3 cellular contexts compared by ENCODE assay signal in the genomic region with DNA sequence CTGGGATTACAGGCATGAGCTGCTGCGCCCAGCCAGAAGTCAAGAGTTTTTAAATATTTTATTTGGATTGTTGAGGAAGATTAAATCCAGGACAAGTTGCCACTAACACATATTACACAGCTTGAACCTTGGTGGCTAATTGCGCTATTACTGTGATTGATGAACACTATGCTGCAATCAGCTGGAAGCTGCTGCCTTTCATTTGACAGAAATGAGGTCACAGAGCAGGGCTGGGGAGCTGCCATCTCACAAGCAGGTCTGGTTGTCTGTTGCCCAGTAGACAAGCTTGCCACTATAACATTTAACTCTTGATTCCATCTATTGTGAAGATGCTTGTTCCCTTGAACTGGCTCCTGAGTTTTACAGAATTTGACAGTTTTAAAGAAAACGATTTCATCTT.
TF ChIP-seq lines count a peak whose summit lies in the region.

No MANE protein-coding gene starts in this region.

TF ChIP-seq in SK-N-SH, 30 proteins besides CTCF, POLR2A, EP300 and RAD21 (continued from another document):
- TF ChIP-seq, protein P1, sequence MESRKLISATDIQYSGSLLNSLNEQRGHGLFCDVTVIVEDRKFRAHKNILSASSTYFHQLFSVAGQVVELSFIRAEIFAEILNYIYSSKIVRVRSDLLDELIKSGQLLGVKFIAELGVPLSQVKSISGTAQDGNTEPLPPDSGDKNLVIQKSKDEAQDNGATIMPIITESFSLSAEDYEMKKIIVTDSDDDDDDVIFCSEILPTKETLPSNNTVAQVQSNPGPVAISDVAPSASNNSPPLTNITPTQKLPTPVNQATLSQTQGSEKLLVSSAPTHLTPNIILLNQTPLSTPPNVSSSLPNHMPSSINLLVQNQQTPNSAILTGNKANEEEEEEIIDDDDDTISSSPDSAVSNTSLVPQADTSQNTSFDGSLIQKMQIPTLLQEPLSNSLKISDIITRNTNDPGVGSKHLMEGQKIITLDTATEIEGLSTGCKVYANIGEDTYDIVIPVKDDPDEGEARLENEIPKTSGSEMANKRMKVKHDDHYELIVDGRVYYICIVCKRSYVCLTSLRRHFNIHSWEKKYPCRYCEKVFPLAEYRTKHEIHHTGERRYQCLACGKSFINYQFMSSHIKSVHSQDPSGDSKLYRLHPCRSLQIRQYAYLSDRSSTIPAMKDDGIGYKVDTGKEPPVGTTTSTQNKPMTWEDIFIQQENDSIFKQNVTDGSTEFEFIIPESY (IDR thresholded peaks at IDR 0.05; ENCODE audit: borderline replicate concordance, low read depth) = no peak
- TF ChIP-seq TAF1 (IDR thresholded peaks at IDR 0.05; ENCODE audit: borderline replicate concordance, low read depth, low read length) (no peak), CHD2 (IDR thresholded peaks at IDR 0.05; ENCODE audit: low read length, partially characterized antibody) (no peak), SMC3 (IDR thresholded peaks at IDR 0.05; ENCODE audit: low read depth, low read length) (no peak), FOSL2 (IDR thresholded peaks at IDR 0.05; ENCODE audit: borderline replicate concordance, low read depth) (no peak), GATA2 (CRISPR knock-in tag; IDR thresholded peaks at IDR 0.05) (no peak), EZH2phosphoT487 (IDR thresholded peaks at IDR 0.05; ENCODE audit: borderline replicate concordance, low read depth) (no peak)
- TF ChIP-seq, protein P2, sequence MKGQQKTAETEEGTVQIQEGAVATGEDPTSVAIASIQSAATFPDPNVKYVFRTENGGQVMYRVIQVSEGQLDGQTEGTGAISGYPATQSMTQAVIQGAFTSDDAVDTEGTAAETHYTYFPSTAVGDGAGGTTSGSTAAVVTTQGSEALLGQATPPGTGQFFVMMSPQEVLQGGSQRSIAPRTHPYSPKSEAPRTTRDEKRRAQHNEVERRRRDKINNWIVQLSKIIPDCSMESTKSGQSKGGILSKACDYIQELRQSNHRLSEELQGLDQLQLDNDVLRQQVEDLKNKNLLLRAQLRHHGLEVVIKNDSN (IDR thresholded peaks at IDR 0.05; ENCODE audit: borderline replicate concordance, low read depth) = no peak
- TF ChIP-seq, protein P3, sequence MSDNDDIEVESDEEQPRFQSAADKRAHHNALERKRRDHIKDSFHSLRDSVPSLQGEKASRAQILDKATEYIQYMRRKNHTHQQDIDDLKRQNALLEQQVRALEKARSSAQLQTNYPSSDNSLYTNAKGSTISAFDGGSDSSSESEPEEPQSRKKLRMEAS (IDR thresholded peaks at IDR 0.05; ENCODE audit: low read depth) = no peak
- TF ChIP-seq, protein P4, sequence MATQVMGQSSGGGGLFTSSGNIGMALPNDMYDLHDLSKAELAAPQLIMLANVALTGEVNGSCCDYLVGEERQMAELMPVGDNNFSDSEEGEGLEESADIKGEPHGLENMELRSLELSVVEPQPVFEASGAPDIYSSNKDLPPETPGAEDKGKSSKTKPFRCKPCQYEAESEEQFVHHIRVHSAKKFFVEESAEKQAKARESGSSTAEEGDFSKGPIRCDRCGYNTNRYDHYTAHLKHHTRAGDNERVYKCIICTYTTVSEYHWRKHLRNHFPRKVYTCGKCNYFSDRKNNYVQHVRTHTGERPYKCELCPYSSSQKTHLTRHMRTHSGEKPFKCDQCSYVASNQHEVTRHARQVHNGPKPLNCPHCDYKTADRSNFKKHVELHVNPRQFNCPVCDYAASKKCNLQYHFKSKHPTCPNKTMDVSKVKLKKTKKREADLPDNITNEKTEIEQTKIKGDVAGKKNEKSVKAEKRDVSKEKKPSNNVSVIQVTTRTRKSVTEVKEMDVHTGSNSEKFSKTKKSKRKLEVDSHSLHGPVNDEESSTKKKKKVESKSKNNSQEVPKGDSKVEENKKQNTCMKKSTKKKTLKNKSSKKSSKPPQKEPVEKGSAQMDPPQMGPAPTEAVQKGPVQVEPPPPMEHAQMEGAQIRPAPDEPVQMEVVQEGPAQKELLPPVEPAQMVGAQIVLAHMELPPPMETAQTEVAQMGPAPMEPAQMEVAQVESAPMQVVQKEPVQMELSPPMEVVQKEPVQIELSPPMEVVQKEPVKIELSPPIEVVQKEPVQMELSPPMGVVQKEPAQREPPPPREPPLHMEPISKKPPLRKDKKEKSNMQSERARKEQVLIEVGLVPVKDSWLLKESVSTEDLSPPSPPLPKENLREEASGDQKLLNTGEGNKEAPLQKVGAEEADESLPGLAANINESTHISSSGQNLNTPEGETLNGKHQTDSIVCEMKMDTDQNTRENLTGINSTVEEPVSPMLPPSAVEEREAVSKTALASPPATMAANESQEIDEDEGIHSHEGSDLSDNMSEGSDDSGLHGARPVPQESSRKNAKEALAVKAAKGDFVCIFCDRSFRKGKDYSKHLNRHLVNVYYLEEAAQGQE (IDR thresholded peaks at IDR 0.05; ENCODE audit: low read depth, low read length) = no peak

TF ChIP-seq in SK-N-SH treated with all-trans-retinoic acid at 6 μM for 48 hours, 23 proteins besides CTCF, POLR2A, EP300 and RAD21 (continued from another document):
- TF ChIP-seq, protein P5, sequence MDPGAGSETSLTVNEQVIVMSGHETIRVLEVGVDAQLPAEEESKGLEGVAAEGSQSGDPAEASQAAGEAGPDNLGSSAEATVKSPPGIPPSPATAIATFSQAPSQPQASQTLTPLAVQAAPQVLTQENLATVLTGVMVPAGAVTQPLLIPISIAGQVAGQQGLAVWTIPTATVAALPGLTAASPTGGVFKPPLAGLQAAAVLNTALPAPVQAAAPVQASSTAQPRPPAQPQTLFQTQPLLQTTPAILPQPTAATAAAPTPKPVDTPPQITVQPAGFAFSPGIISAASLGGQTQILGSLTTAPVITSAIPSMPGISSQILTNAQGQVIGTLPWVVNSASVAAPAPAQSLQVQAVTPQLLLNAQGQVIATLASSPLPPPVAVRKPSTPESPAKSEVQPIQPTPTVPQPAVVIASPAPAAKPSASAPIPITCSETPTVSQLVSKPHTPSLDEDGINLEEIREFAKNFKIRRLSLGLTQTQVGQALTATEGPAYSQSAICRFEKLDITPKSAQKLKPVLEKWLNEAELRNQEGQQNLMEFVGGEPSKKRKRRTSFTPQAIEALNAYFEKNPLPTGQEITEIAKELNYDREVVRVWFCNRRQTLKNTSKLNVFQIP (CRISPR knock-in tag; IDR thresholded peaks at IDR 0.05; ENCODE audit: borderline replicate concordance, low read depth) = no peak
- TF ChIP-seq ZFP30 (CRISPR knock-in tag; IDR thresholded peaks at IDR 0.05) (no peak), ZNF70 (CRISPR knock-in tag; IDR thresholded peaks at IDR 0.05) (no peak), TCF4 (CRISPR knock-in tag; IDR thresholded peaks at IDR 0.05; ENCODE audit: borderline replicate concordance) (no peak), ISL1 (CRISPR knock-in tag; IDR thresholded peaks at IDR 0.05) (no peak), TOX (CRISPR knock-in tag; IDR thresholded peaks at IDR 0.05; ENCODE audit: borderline replicate concordance) (no peak), ZC3H10 (CRISPR knock-in tag; IDR thresholded peaks at IDR 0.05) (no peak), ZFP3 (CRISPR knock-in tag; IDR thresholded peaks at IDR 0.05) (no peak), GLIS3 (CRISPR knock-in tag; IDR thresholded peaks at IDR 0.05) (no peak), BACH2 (CRISPR knock-in tag; IDR thresholded peaks at IDR 0.05; ENCODE audit: borderline replicate concordance) (no peak)
- TF ChIP-seq, protein P6, sequence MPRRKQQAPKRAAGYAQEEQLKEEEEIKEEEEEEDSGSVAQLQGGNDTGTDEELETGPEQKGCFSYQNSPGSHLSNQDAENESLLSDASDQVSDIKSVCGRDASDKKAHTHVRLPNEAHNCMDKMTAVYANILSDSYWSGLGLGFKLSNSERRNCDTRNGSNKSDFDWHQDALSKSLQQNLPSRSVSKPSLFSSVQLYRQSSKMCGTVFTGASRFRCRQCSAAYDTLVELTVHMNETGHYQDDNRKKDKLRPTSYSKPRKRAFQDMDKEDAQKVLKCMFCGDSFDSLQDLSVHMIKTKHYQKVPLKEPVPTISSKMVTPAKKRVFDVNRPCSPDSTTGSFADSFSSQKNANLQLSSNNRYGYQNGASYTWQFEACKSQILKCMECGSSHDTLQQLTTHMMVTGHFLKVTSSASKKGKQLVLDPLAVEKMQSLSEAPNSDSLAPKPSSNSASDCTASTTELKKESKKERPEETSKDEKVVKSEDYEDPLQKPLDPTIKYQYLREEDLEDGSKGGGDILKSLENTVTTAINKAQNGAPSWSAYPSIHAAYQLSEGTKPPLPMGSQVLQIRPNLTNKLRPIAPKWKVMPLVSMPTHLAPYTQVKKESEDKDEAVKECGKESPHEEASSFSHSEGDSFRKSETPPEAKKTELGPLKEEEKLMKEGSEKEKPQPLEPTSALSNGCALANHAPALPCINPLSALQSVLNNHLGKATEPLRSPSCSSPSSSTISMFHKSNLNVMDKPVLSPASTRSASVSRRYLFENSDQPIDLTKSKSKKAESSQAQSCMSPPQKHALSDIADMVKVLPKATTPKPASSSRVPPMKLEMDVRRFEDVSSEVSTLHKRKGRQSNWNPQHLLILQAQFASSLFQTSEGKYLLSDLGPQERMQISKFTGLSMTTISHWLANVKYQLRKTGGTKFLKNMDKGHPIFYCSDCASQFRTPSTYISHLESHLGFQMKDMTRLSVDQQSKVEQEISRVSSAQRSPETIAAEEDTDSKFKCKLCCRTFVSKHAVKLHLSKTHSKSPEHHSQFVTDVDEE (CRISPR knock-in tag; IDR thresholded peaks at IDR 0.05) = no peak
- TF ChIP-seq, protein P7, sequence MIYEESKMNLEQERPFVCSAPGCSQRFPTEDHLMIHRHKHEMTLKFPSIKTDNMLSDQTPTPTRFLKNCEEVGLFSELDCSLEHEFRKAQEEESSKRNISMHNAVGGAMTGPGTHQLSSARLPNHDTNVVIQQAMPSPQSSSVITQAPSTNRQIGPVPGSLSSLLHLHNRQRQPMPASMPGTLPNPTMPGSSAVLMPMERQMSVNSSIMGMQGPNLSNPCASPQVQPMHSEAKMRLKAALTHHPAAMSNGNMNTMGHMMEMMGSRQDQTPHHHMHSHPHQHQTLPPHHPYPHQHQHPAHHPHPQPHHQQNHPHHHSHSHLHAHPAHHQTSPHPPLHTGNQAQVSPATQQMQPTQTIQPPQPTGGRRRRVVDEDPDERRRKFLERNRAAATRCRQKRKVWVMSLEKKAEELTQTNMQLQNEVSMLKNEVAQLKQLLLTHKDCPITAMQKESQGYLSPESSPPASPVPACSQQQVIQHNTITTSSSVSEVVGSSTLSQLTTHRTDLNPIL (CRISPR knock-in tag; IDR thresholded peaks at IDR 0.05; ENCODE audit: low read depth) = no peak
TF ChIP-seq in SK-N-SH treated with all-trans-retinoic acid at 6 μM for 48 hours: peak in this region for 0.

TF ChIP-seq in WTC11, 78 proteins besides CTCF, POLR2A, EP300 and RAD21:
- TF ChIP-seq, protein P8, sequence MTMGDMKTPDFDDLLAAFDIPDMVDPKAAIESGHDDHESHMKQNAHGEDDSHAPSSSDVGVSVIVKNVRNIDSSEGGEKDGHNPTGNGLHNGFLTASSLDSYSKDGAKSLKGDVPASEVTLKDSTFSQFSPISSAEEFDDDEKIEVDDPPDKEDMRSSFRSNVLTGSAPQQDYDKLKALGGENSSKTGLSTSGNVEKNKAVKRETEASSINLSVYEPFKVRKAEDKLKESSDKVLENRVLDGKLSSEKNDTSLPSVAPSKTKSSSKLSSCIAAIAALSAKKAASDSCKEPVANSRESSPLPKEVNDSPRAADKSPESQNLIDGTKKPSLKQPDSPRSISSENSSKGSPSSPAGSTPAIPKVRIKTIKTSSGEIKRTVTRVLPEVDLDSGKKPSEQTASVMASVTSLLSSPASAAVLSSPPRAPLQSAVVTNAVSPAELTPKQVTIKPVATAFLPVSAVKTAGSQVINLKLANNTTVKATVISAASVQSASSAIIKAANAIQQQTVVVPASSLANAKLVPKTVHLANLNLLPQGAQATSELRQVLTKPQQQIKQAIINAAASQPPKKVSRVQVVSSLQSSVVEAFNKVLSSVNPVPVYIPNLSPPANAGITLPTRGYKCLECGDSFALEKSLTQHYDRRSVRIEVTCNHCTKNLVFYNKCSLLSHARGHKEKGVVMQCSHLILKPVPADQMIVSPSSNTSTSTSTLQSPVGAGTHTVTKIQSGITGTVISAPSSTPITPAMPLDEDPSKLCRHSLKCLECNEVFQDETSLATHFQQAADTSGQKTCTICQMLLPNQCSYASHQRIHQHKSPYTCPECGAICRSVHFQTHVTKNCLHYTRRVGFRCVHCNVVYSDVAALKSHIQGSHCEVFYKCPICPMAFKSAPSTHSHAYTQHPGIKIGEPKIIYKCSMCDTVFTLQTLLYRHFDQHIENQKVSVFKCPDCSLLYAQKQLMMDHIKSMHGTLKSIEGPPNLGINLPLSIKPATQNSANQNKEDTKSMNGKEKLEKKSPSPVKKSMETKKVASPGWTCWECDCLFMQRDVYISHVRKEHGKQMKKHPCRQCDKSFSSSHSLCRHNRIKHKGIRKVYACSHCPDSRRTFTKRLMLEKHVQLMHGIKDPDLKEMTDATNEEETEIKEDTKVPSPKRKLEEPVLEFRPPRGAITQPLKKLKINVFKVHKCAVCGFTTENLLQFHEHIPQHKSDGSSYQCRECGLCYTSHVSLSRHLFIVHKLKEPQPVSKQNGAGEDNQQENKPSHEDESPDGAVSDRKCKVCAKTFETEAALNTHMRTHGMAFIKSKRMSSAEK (CRISPR knock-in tag; IDR thresholded peaks at IDR 0.05; ENCODE audit: borderline replicate concordance) = no peak
- TF ChIP-seq, protein P9, sequence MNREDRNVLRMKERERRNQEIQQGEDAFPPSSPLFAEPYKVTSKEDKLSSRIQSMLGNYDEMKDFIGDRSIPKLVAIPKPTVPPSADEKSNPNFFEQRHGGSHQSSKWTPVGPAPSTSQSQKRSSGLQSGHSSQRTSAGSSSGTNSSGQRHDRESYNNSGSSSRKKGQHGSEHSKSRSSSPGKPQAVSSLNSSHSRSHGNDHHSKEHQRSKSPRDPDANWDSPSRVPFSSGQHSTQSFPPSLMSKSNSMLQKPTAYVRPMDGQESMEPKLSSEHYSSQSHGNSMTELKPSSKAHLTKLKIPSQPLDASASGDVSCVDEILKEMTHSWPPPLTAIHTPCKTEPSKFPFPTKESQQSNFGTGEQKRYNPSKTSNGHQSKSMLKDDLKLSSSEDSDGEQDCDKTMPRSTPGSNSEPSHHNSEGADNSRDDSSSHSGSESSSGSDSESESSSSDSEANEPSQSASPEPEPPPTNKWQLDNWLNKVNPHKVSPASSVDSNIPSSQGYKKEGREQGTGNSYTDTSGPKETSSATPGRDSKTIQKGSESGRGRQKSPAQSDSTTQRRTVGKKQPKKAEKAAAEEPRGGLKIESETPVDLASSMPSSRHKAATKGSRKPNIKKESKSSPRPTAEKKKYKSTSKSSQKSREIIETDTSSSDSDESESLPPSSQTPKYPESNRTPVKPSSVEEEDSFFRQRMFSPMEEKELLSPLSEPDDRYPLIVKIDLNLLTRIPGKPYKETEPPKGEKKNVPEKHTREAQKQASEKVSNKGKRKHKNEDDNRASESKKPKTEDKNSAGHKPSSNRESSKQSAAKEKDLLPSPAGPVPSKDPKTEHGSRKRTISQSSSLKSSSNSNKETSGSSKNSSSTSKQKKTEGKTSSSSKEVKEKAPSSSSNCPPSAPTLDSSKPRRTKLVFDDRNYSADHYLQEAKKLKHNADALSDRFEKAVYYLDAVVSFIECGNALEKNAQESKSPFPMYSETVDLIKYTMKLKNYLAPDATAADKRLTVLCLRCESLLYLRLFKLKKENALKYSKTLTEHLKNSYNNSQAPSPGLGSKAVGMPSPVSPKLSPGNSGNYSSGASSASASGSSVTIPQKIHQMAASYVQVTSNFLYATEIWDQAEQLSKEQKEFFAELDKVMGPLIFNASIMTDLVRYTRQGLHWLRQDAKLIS (CRISPR knock-in tag; IDR thresholded peaks at IDR 0.05; ENCODE audit: borderline replicate concordance) = no peak
- TF ChIP-seq, protein P10, sequence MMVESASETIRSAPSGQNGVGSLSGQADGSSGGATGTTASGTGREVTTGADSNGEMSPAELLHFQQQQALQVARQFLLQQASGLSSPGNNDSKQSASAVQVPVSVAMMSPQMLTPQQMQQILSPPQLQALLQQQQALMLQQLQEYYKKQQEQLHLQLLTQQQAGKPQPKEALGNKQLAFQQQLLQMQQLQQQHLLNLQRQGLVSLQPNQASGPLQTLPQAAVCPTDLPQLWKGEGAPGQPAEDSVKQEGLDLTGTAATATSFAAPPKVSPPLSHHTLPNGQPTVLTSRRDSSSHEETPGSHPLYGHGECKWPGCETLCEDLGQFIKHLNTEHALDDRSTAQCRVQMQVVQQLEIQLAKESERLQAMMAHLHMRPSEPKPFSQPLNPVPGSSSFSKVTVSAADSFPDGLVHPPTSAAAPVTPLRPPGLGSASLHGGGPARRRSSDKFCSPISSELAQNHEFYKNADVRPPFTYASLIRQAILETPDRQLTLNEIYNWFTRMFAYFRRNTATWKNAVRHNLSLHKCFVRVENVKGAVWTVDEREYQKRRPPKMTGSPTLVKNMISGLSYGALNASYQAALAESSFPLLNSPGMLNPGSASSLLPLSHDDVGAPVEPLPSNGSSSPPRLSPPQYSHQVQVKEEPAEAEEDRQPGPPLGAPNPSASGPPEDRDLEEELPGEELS (CRISPR knock-in tag; IDR thresholded peaks at IDR 0.05) = no peak
- TF ChIP-seq RELA (CRISPR knock-in tag; IDR thresholded peaks at IDR 0.05; ENCODE audit: borderline replicate concordance) = no peak
